Comparison of ENCODE assay signal across 1 cellular context in genomic region chr2:25878361-25879132, GRCh38.
TF ChIP-seq lines count a peak whose summit lies in the region.

TSS of gene ASXL2 (minus strand) at chr2:25878487. CDS start at chr2:25878222, 265 bp downstream.

TF ChIP-seq in HepG2, 621 proteins besides CTCF, POLR2A, EP300 and RAD21 (continued from another document and continues in another):
- TF ChIP-seq ZNF18 (CRISPR knock-in tag; IDR thresholded peaks at IDR 0.05; ENCODE audit: insufficient replicate concordance) (peak; percentile 93), GLI4 (CRISPR knock-in tag; IDR thresholded peaks at IDR 0.05; ENCODE audit: borderline replicate concordance) (no peak; the same call in 1 of the 2 replicates), ZBTB3 (CRISPR knock-in tag; IDR thresholded peaks at IDR 0.05; ENCODE audit: borderline replicate concordance, low read depth) (no peak), NFE2L2 (IDR thresholded peaks at IDR 0.05; ENCODE audit: low read length) (no peak), KLF16 (CRISPR knock-in tag; IDR thresholded peaks at IDR 0.05) (peak in 1 of 2 experiments; percentile 66; a peak in 2 of 4 replicates), HDAC2 (CRISPR knock-in tag; IDR thresholded peaks at IDR 0.05) (0 out of 2 replicates have a peak, but pooled peaks have one; percentile 10), SMC3 (IDR thresholded peaks at IDR 0.05; ENCODE audit: low read length) (no peak), ZNF883 (CRISPR knock-in tag; IDR thresholded peaks at IDR 0.05; ENCODE audit: not compliant biosample characterization) (peak; percentile 75), SP5 (CRISPR knock-in tag; IDR thresholded peaks at IDR 0.05; ENCODE audit: borderline replicate concordance, low read depth) (peak; percentile 83), ZNF136 (CRISPR knock-in tag; IDR thresholded peaks at IDR 0.05; ENCODE audit: low read depth) (0 out of 2 replicates have a peak, but pooled peaks have one; percentile 76), FIP1L1 (IDR thresholded peaks at IDR 0.05; ENCODE audit: borderline replicate concordance, insufficient read depth, low read depth, low read length) (peak; percentile 5; the same call in 1 of the 2 replicates), ZNF513 (CRISPR knock-in tag; conservative IDR thresholded peaks at IDR 0.05) (0 out of 2 replicates have a peak, but pooled peaks have one; percentile 33), ZBTB7A (CRISPR knock-in tag; IDR thresholded peaks at IDR 0.05) (no peak), KAT2B (IDR thresholded peaks at IDR 0.05; ENCODE audit: borderline replicate concordance, low read depth, low read length) (no peak), DRAP1 (CRISPR knock-in tag; IDR thresholded peaks at IDR 0.05) (peak; percentile 88), ZMAT5 (CRISPR knock-in tag; IDR thresholded peaks at IDR 0.05; ENCODE audit: borderline replicate concordance, low read depth) (no peak), ZSCAN9 (CRISPR knock-in tag; IDR thresholded peaks at IDR 0.05; ENCODE audit: borderline replicate concordance) (peak; percentile 26), BORCS8-MEF2B (CRISPR knock-in tag; IDR thresholded peaks at IDR 0.05) (peak; percentile 81; the same call in 1 of the 2 replicates), ZNF564 (CRISPR knock-in tag; IDR thresholded peaks at IDR 0.05) (no peak), HCFC1 (IDR thresholded peaks at IDR 0.05; ENCODE audit: low read depth, low read length) (peak; percentile 36; the same call in 1 of the 2 replicates), HNRNPK (IDR thresholded peaks at IDR 0.05; ENCODE audit: low read depth, low read length, poor library complexity, severe bottlenecking) (no peak), ZSCAN29 (CRISPR knock-in tag; conservative IDR thresholded peaks at IDR 0.05) (peak; percentile 99), DPF2 (CRISPR knock-in tag; IDR thresholded peaks at IDR 0.05; ENCODE audit: borderline replicate concordance, low read depth) (no peak), MTF2 (CRISPR knock-in tag; IDR thresholded peaks at IDR 0.05; ENCODE audit: borderline replicate concordance) (no peak; the same call in 1 of the 2 replicates), NKX3-1 (CRISPR knock-in tag; IDR thresholded peaks at IDR 0.05) (peak; percentile 54; the same call in 1 of the 2 replicates), ZC3H4 (CRISPR knock-in tag; IDR thresholded peaks at IDR 0.05; ENCODE audit: borderline replicate concordance) (no peak; the same call in 1 of the 2 replicates), CENPX (CRISPR knock-in tag; IDR thresholded peaks at IDR 0.05) (no peak), SNAI1 (CRISPR knock-in tag; IDR thresholded peaks at IDR 0.05; ENCODE audit: borderline replicate concordance) (no peak), THAP11 (CRISPR knock-in tag; IDR thresholded peaks at IDR 0.05) (peak; percentile 92), MYC (CRISPR knock-in tag; IDR thresholded peaks at IDR 0.05; ENCODE audit: borderline replicate concordance) (peak; percentile 70; the same call in 1 of the 2 replicates), PAX8 (CRISPR knock-in tag; IDR thresholded peaks at IDR 0.05; ENCODE audit: borderline replicate concordance) (no peak), NAIF1 (CRISPR knock-in tag; IDR thresholded peaks at IDR 0.05; ENCODE audit: borderline replicate concordance) (peak; percentile 30; the same call in 1 of the 2 replicates), CEBPB (IDR thresholded peaks at IDR 0.05; ENCODE audit: borderline replicate concordance, low read depth, low read length) (no peak), CBFB (CRISPR knock-in tag; IDR thresholded peaks at IDR 0.05) (no peak; the same call in 1 of the 2 replicates), KDM5A (IDR thresholded peaks at IDR 0.05; ENCODE audit: borderline replicate concordance, low read length) (peak; percentile 8; the same call in 1 of the 2 replicates), SMARCE1 (IDR thresholded peaks at IDR 0.05; ENCODE audit: borderline replicate concordance) (no peak), PHF20 (CRISPR knock-in tag; IDR thresholded peaks at IDR 0.05) (peak; percentile 76), MAFF (IDR thresholded peaks at IDR 0.05; ENCODE audit: low read depth, low read length) (peak; percentile 46; the same call in 1 of the 2 replicates), ZNF10 (CRISPR knock-in tag; IDR thresholded peaks at IDR 0.05; ENCODE audit: borderline replicate concordance, low read depth) (no peak), ZNF614 (CRISPR knock-in tag; IDR thresholded peaks at IDR 0.05; ENCODE audit: borderline replicate concordance) (peak; percentile 88; the same call in 1 of the 2 replicates), RELA (CRISPR knock-in tag; IDR thresholded peaks at IDR 0.05) (0 out of 2 replicates have a peak, but pooled peaks have one; percentile 13), ZNF670 (CRISPR knock-in tag; IDR thresholded peaks at IDR 0.05; ENCODE audit: borderline replicate concordance) (no peak), ZBTB2 (CRISPR knock-in tag; IDR thresholded peaks at IDR 0.05; ENCODE audit: low read depth) (peak; percentile 66; the same call in 1 of the 2 replicates), ONECUT2 (CRISPR knock-in tag; IDR thresholded peaks at IDR 0.05) (0 out of 2 replicates have a peak, but pooled peaks have one; percentile 8), TBX2 (CRISPR knock-in tag; IDR thresholded peaks at IDR 0.05; ENCODE audit: borderline replicate concordance) (peak; percentile 85; the same call in 1 of the 2 replicates), NCOA5 (CRISPR knock-in tag; IDR thresholded peaks at IDR 0.05) (no peak), RERE (CRISPR knock-in tag; IDR thresholded peaks at IDR 0.05; ENCODE audit: low read depth) (0 out of 2 replicates have a peak, but pooled peaks have one; percentile 42), ISX (CRISPR knock-in tag; conservative IDR thresholded peaks at IDR 0.05) (no peak), TOE1 (CRISPR knock-in tag; IDR thresholded peaks at IDR 0.05) (no peak; the same call in 1 of the 2 replicates), ETV5 (CRISPR knock-in tag; IDR thresholded peaks at IDR 0.05; ENCODE audit: borderline replicate concordance) (peak; percentile 93), TSC22D2 (CRISPR knock-in tag; IDR thresholded peaks at IDR 0.05; ENCODE audit: borderline replicate concordance) (peak; percentile 51; the same call in 1 of the 2 replicates), SNAPC5 (CRISPR knock-in tag; IDR thresholded peaks at IDR 0.05; ENCODE audit: borderline replicate concordance) (no peak), MEIS2 (CRISPR knock-in tag; IDR thresholded peaks at IDR 0.05) (peak; percentile 91; the same call in 1 of the 2 replicates), HIVEP1 (CRISPR knock-in tag; IDR thresholded peaks at IDR 0.05) (no peak), CHCHD3 (CRISPR knock-in tag; IDR thresholded peaks at IDR 0.05) (no peak), ZNF275 (CRISPR knock-in tag; IDR thresholded peaks at IDR 0.05; ENCODE audit: borderline replicate concordance) (no peak; the same call in none of the 2 replicates), MAX (IDR thresholded peaks at IDR 0.05) (peak; percentile 82; the same call in 1 of the 2 replicates), GTF3A (CRISPR knock-in tag; conservative IDR thresholded peaks at IDR 0.05) (no peak), IRF2 (CRISPR knock-in tag; IDR thresholded peaks at IDR 0.05) (peak; percentile 34), ZNF30 (CRISPR knock-in tag; IDR thresholded peaks at IDR 0.05) (no peak)
